In the genomic region with DNA sequence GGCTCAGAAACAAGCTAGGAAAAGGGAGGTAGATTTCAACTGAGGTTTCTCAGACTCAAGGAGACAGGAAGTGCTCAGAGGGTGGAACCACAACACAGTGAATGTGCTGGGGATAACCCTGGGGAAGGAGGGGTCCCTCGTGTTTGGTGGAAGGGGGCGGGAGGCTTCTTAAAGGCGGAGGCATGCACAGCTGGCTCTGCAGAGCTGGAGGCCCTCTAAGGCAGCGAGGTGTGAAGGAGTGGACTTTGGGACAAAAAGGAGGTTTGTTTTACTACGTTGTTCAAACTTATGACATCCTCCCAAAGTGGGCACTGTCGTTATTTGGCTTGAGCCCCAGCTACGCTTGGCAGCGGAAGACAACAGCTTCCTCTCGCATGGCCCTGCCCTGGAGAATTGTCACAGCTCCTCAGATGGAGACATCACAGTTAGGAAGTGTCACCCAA, we compare ENCODE assay signal across 9 cellular contexts. TPM values are rescaled to one million over a fixed set of nuclear protein-coding genes. Genes with fewer than 3 reads are reported as not detected.
DNase-seq lines count a peak whose midpoint lies in the region; ATAC-seq, FAIRE-seq and TF ChIP-seq lines count a peak whose summit lies in the region.
"Had no signal": no experiment of that assay in that cellular context is flagged by ENCODE, and none has a peak within 500 bp of the region (broad histone marks: within the 10 kb centered on the region; RNA-seq: fewer than 3 reads in every experiment).

No MANE protein-coding gene starts in this region.

- 74% methylated on average over 9 of the region's 9 CpGs; no CpG with 5 or more reads in 1 of the 2 experiments for WGBS in H1 (ENCODE audit: extremely low coverage in 1 of 2, insufficient coverage in 1 of 2, insufficient read length in 1 of 2, insufficient replicate concordance in 2 of 2, low coverage in 1 of 2, low lambda C conversion rate in 2 of 2, missing lambda C conversion rate in 1 of 2), 2 experiments

- H3K27ac ChIP-seq in CD8-positive, alpha-beta memory T cell (ENCODE audit: low read depth, low read length) = no peak overlapping the region
- H3K27ac ChIP-seq in H1 (ENCODE audit: low read depth, low read length) (no peak overlapping the region), rectal smooth muscle tissue (ENCODE audit: low read depth, low read length) (peak overlapping the region; percentile 79)

- H3K9ac ChIP-seq in H1 (replicated peaks in 1 of 4; ENCODE audit: extremely low read depth in 1 of 4, low read depth in 3 of 4, low read length in 3 of 4) (no peak overlapping the region), rectal smooth muscle tissue (ENCODE audit: low read length) (no peak overlapping the region)

- H3K36me3 ChIP-seq in CD8-positive, alpha-beta memory T cell (ENCODE audit: insufficient read depth, low read length) = no peaks in the 10 kb centered on the region
- H3K36me3 ChIP-seq in H1 (ENCODE audit: control insufficient read depth in 2 of 4, insufficient read depth in 4 of 4, low read length in 3 of 4) = no peaks in the 10 kb centered on the region
- H3K36me3 ChIP-seq in rectal smooth muscle tissue (ENCODE audit: control insufficient read depth, insufficient read depth, low read length) = no peaks in the 10 kb centered on the region

- H3K27me3 Mint-ChIP-seq in CD8-positive, alpha-beta memory T cell = peaks cover 0 to 8% of the 10 kb centered on the region in 2 donors

- no peak overlapping the region for H2AFZ ChIP-seq in H1 (ENCODE audit: low read length)

- H3K23ac ChIP-seq in H1 (ENCODE audit: insufficient read length) = no peak overlapping the region

- H3K27me3 ChIP-seq in CD8-positive, alpha-beta memory T cell (ENCODE audit: insufficient read depth, low read length, poor library complexity, severe bottlenecking) = no peaks in the 10 kb centered on the region
- peaks cover 0 to 39% (median 22%) of the 10 kb centered on the region in 4 experiments; a peak in 6 of 7 replicates for H3K27me3 ChIP-seq in H1 (replicated peaks in 1 of 4; ENCODE audit: control insufficient read depth in 3 of 4, extremely low read depth in 1 of 4, insufficient read depth in 3 of 4, low read length in 3 of 4)
- no peaks in the 10 kb centered on the region for H3K27me3 ChIP-seq in rectal smooth muscle tissue (ENCODE audit: control insufficient read depth, insufficient read depth, low read length)

- no peak overlapping the region for H3K4ac ChIP-seq in H1 (replicated peaks; ENCODE audit: insufficient read length, low read depth, low read length)

- H2AK5ac ChIP-seq in H1 (ENCODE audit: low read depth, low read length) = no peak overlapping the region

- peaks cover 23% of the 10 kb centered on the region for H3K4me1 ChIP-seq in CD8-positive, alpha-beta memory T cell (ENCODE audit: insufficient read depth, low read length)
- peaks cover 0 to 9% (median 3%) of the 10 kb centered on the region in 4 experiments; a peak in 3 of 7 replicates for H3K4me1 ChIP-seq in H1 (replicated peaks in 1 of 4; ENCODE audit: control insufficient read depth in 3 of 4, insufficient read depth in 4 of 4, low read length in 3 of 4)
- H3K4me1 ChIP-seq in rectal smooth muscle tissue (ENCODE audit: control insufficient read depth, insufficient read depth, low read length) = no peaks in the 10 kb centered on the region

- peak overlapping the region; percentile 27 for H4K91ac ChIP-seq in H1 (replicated peaks; ENCODE audit: insufficient read length, low read length)

- no peaks in the 10 kb centered on the region for H3K36me3 Mint-ChIP-seq in CD8-positive, alpha-beta memory T cell

- TF ChIP-seq RAD21 in H1 (IDR thresholded peaks at IDR 0.05 in 1 of 2, conservative IDR thresholded peaks at IDR 0.05 in 1 of 2; ENCODE audit: low read depth in 2 of 2, low read length in 2 of 2) = no peak

- no peak for TF ChIP-seq POLR2A in H1 (IDR thresholded peaks at IDR 0.05; ENCODE audit: control extremely low read depth in 1 of 2, low read depth in 2 of 2, low read length in 2 of 2)

- POLR2A ChIA-PET in CD8-positive, alpha-beta memory T cell (lab: Charles Lee) = interaction anchor here (1.2 to 1.9 kb wide), 2 partner anchors 21 to 23 kb away, joined by 4 to 11 read pairs; partner anchors contain the start of gene MTM1
- POLR2A ChIA-PET in H1 (lab: Charles Lee; ENCODE audit: partially characterized antibody) = interaction anchor here (1.1 to 1.6 kb wide), 3 partner anchors 9 to 39 kb away, joined by 3 read pairs; no protein-coding TSS in a partner anchor

- H2BK20ac ChIP-seq in H1 (ENCODE audit: low read length) = no peak overlapping the region

- H3K18ac ChIP-seq in H1 (ENCODE audit: extremely low read depth, low read length) = no peak overlapping the region

- H4K20me1 ChIP-seq in H1 (replicated peaks in 1 of 2; ENCODE audit: control insufficient read depth in 1 of 2, insufficient read depth in 2 of 2, low read length in 2 of 2) = no peaks in the 10 kb centered on the region

- no peaks in the 10 kb centered on the region for H3K79me1 ChIP-seq in H1 (ENCODE audit: low read depth, low read length)

- TF ChIP-seq EP300 in H1 (IDR thresholded peaks at IDR 0.05; ENCODE audit: borderline replicate concordance in 1 of 2, low read depth in 2 of 2, low read length in 2 of 2) = no peak

- CTCF ChIA-PET in CD8-positive, alpha-beta memory T cell (lab: Charles Lee) = interaction anchor here (1.1 kb wide), 3 partner anchors 10 to 47 kb away, joined by 3 read pairs; partner anchors contain the start of gene MTM1
- CTCF ChIA-PET in H1 (lab: Charles Lee; ENCODE audit: partially characterized antibody) = interaction anchor here (0.7 to 1.3 kb wide), 5 partner anchors 10 to 43 kb away, joined by 3 to 4 read pairs (median 3); no protein-coding TSS in a partner anchor

- no peak overlapping the region for H3K14ac ChIP-seq in H1 (ENCODE audit: insufficient read length)

- peak in 4 of 5 donors; percentile 4 to 72 (median 50) for DNase-seq in CD8-positive, alpha-beta memory T cell
- DNase-seq in T-helper 22 cell (ENCODE audit: low read depth) (peak; percentile 47), H1 (ENCODE audit: low read depth in 1 of 2, low spot score in 2 of 2) (no peak), NK-92 (lab: John Stamatoyannopoulos, UW; ENCODE audit: unreplicated experiment) (no peak), NCI-H524 (lab: John Stamatoyannopoulos, UW) (no peak), superior temporal gyrus (ENCODE audit: extremely low spot score) (no peak)
- DNase-seq: NCI-H2081 treated with DMSO at 0.1 percent for 48 hours had no signal

- H4K5ac ChIP-seq in H1 (ENCODE audit: insufficient read length, low read depth, low read length) = no peak overlapping the region

- FAIRE-seq in H1 (lab: Jason Lieb, UNC) = no peak

- H3K4me2 ChIP-seq in H1 (ENCODE audit: insufficient read depth in 1 of 2, low read depth in 2 of 2, low read length in 2 of 2) = 0 out of 4 replicates have a peak overlapping the region, but pooled peaks of 1 of the 2 experiments have one; percentile 63

- H3K9me3 ChIP-seq in CD8-positive, alpha-beta memory T cell (ENCODE audit: low read length) = no peaks in the 10 kb centered on the region
- H3K9me3 ChIP-seq in H1 (ENCODE audit: insufficient read depth in 2 of 2, low read depth in 1 of 2, low read length in 1 of 2) = no peaks in the 10 kb centered on the region

- H3K4me3 Mint-ChIP-seq in CD8-positive, alpha-beta memory T cell = peak overlapping the region; percentile 65 to 80 (median 73)

- H3K27ac Mint-ChIP-seq in CD8-positive, alpha-beta memory T cell = peak overlapping the region in 6 of 8 donors; percentile 47 to 89 (median 74)

- no peaks in the 10 kb centered on the region for H3K79me2 ChIP-seq in H1 (ENCODE audit: control insufficient read depth in 1 of 2, insufficient read depth in 2 of 2, low read length in 2 of 2)

- no peak for ATAC-seq in HG03469 (IDR thresholded peaks at IDR 0.05; ENCODE audit: unreplicated experiment)

- H3K23me2 ChIP-seq in H1 (ENCODE audit: low read depth, low read length) = no peaks in the 10 kb centered on the region; the same call in 1 of the 2 replicates

- no peak for TF ChIP-seq CTCF in H1 (IDR thresholded peaks at IDR 0.05; ENCODE audit: control extremely low read depth in 1 of 3, insufficient read depth in 1 of 3, low read depth in 1 of 3, low read length in 3 of 3)

- H2BK5ac ChIP-seq in H1 (ENCODE audit: low read depth, low read length) = no peak overlapping the region

- no peaks in the 10 kb centered on the region for H3K9me3 Mint-ChIP-seq in CD8-positive, alpha-beta memory T cell

- no peak overlapping the region for H3K56ac ChIP-seq in H1 (replicated peaks; ENCODE audit: insufficient read length, low read depth, low read length)

- no peak overlapping the region for H2BK12ac ChIP-seq in H1 (ENCODE audit: low read depth, low read length)

- peaks cover 11 to 25% (median 24%) of the 10 kb centered on the region in 3 donors for H3K4me1 Mint-ChIP-seq in CD8-positive, alpha-beta memory T cell

- peak overlapping the region; percentile 37 for H3K4me3 ChIP-seq in CD8-positive, alpha-beta memory T cell (ENCODE audit: low read length)
- no peak overlapping the region for H3K4me3 ChIP-seq in H1 (ENCODE audit: extremely low read depth in 1 of 4, insufficient read depth in 2 of 4, low read depth in 3 of 4, low read length in 4 of 4)
- H3K4me3 ChIP-seq in rectal smooth muscle tissue (ENCODE audit: low read length) = peak overlapping the region; percentile 49

- no peak overlapping the region for H4K8ac ChIP-seq in H1 (ENCODE audit: extremely low read depth, insufficient read depth, low read length)

- no peak overlapping the region for H2BK15ac ChIP-seq in H1 (ENCODE audit: low read length)

- no peak overlapping the region for H2BK120ac ChIP-seq in H1 (replicated peaks; ENCODE audit: low read depth, low read length)

TF ChIP-seq in H1, 55 proteins besides CTCF, POLR2A, EP300 and RAD21 (continues in another document):
- 0 out of 2 replicates have a peak, but pooled peaks have one; percentile 16 for TF ChIP-seq MAX (IDR thresholded peaks at IDR 0.05)
- no peak for TF ChIP-seq TAF7 (optimal IDR thresholded peaks at IDR 0.05; ENCODE audit: borderline replicate concordance, low read depth, low read length)
- TF ChIP-seq GABPA (IDR thresholded peaks at IDR 0.05; ENCODE audit: borderline replicate concordance, insufficient read depth, low read length) = no peak
- no peak for TF ChIP-seq MAFK (IDR thresholded peaks at IDR 0.05; ENCODE audit: low read depth, low read length)

RNA-seq across cellular contexts. Expression of gene MTM1, which starts 21.7 kb away (rescaled TPM):
- 10 to 100 TPM; 16.6 to 19.5 TPM for total RNA-seq in CD8-positive, alpha-beta memory T cell
- 13.6 TPM for polyA plus RNA-seq in CD8-positive, alpha-beta memory T cell
- 8.4 and 9.5 TPM in 2 replicates for total RNA-seq in H1 (2021; fragmentation: NEBNext Ultra II Directional; extraction: Animal tissue kit (Norgen Biotek cat#: 25700))
- polyA plus RNA-seq in H1 (2011; rRNA removed) = 1.7 and 2.3 TPM in 2 replicates
- polyA plus RNA-seq in H1 (2011; cell fraction: cytosol; rRNA removed) = 3.2 TPM
- polyA plus RNA-seq in H1 (2011; cell fraction: nucleus; rRNA removed) = 2.3 TPM
- polyA plus RNA-seq in H1 (2012, experiment 1 of 2) = 3.3 to 8.4 TPM (median 4.5 TPM) in 4 replicates
- 0.30 TPM for polyA plus RNA-seq in H1 (2012, experiment 2 of 2)
- 3.2 TPM for polyA plus RNA-seq in H1 (2013, experiment 1 of 2)
- polyA plus RNA-seq in H1 (2013, experiment 2 of 2) = 3.3 TPM
- polyA minus RNA-seq in H1 (2011; rRNA and poly(A)+ RNA removed) = 4.7 and 8.4 TPM in 2 replicates
- 1.4 TPM for polyA minus RNA-seq in H1 (2011; cell fraction: cytosol; rRNA and poly(A)+ RNA removed)
- polyA minus RNA-seq in H1 (2011; cell fraction: nucleus; rRNA and poly(A)+ RNA removed) = 7.0 TPM

Comparison
In these comparisons a context has a peak if more than half of its experiments do, and no peak if none do; other contexts are left out.
1. DNase-seq: peak in CD8-positive, alpha-beta memory T cell (4 of 5) and T-helper 22 cell (single experiment); none in H1 (0 of 2), NK-92 (single experiment), NCI-H524 (0 of 2) and superior temporal gyrus (single experiment).
2. H3K4me3 ChIP-seq: peak in CD8-positive, alpha-beta memory T cell (single experiment) and rectal smooth muscle tissue (single experiment); none in H1 (0 of 4).